In genomic region chr5:147432323-147432722, GRCh38 we compare ENCODE assay signal across 30 cellular contexts.
A peak's percentile ranks its signal among the peaks of the same experiment; 100 is the strongest.
DNase-seq lines count a peak whose midpoint lies in the region; ATAC-seq and TF ChIP-seq lines count a peak whose summit lies in the region.
"Had no signal": no experiment of that assay in that cellular context is flagged by ENCODE, and none has a peak within 500 bp of the region (broad histone marks: within the 10 kb centered on the region; RNA-seq: fewer than 3 reads in every experiment).

No MANE protein-coding gene starts in this region.

- H3K4me3 Mint-ChIP-seq in H9 = no peak overlapping the region
- H3K4me3 Mint-ChIP-seq: activated CD4-positive, alpha-beta T cell treated with anti-CD3 and anti-CD28 coated beads for 36 hours; activated naive CD8-positive, alpha-beta T cell treated with anti-CD3 and anti-CD28 coated beads for 36 hours; central memory CD8-positive, alpha-beta T cell; stimulated activated naive CD8-positive, alpha-beta T cell treated with anti-CD3 and anti-CD28 coated beads, Interleukin-15, Interleukin-2, amounts not matched to agents 100 ng/mL and 50 ng/mL, for 24 hours; T-helper 1 cell treated with Interleukin-12 subunit alpha and Interleukin-12 subunit beta and Interleukin-4 antibody, amounts not matched to agents 30 μg/mL and 1 μg/mL, for 36 hours had no signal

- no peak overlapping the region for H2BK120ac ChIP-seq in H9 (ENCODE audit: low read depth, low read length, poor library complexity, severe bottlenecking)

- H3K27ac ChIP-seq in H9 (ENCODE audit: insufficient read length, low read depth, low read length) = no peak overlapping the region
- peak overlapping the region; percentile 91 for H3K27ac ChIP-seq in mesodermal cell (ENCODE audit: low read depth, low read length, severe bottlenecking)
- H3K27ac ChIP-seq in smooth muscle cell (ENCODE audit: low read depth) = peak overlapping the region; percentile 60
- no peak overlapping the region for H3K27ac ChIP-seq in right lobe of liver
- H3K27ac ChIP-seq: BLaER1, KMS-11, upper lobe of left lung had no signal

- no peak overlapping the region for H4K91ac ChIP-seq in H9 (ENCODE audit: insufficient read length, low read depth, low read length)

- DNase-seq in H9 = no peak
- DNase-seq in amniotic epithelial cell (ENCODE audit: low read depth) = peak; percentile 68
- DNase-seq in smooth muscle cell (lab: John Stamatoyannopoulos, UW; ENCODE audit: unreplicated experiment) = no peak
- DNase-seq in epidermal melanocyte (ENCODE audit: insufficient read length, low spot score) = no peak
- DNase-seq in CD1c-positive myeloid dendritic cell (ENCODE audit: extremely low spot score) = no peak
- no peak for DNase-seq in GM19238 (ENCODE audit: insufficient read length, low spot score)
- no peak for DNase-seq in right lobe of liver
- DNase-seq: ACHN; activated CD4-positive, alpha-beta T cell treated with anti-CD3 and anti-CD28 coated beads for 36 hours; activated effector memory CD4-positive, alpha-beta T cell treated with anti-CD3 and anti-CD28 coated beads, Interleukin-2, amount 50 U/mL, for 16 hours; activated naive CD8-positive, alpha-beta T cell treated with anti-CD3 and anti-CD28 coated beads for 36 hours; activated T-cell treated with anti-CD3 and anti-CD28 coated beads, Interleukin-2, amount 50 U/mL, for 1 hour; COR-L47; dermis blood vessel endothelial cell; DMS79; GF-D8; glutamatergic neuron; MM.1S; NCI-H1417; NCI-H2081; NCI-H345; NCI-H774; RPMI8226; upper lobe of left lung had no signal

- H3K27me3 Mint-ChIP-seq in H9 (ENCODE audit: low read depth) = no peaks in the 10 kb centered on the region
- H3K27me3 Mint-ChIP-seq: activated naive CD8-positive, alpha-beta T cell treated with anti-CD3 and anti-CD28 coated beads for 36 hours had no signal

- no peaks in the 10 kb centered on the region for H3K36me3 ChIP-seq in mesodermal cell (ENCODE audit: control insufficient read depth, insufficient read depth, low read length)
- H3K36me3 ChIP-seq in smooth muscle cell (ENCODE audit: low read depth) = no peaks in the 10 kb centered on the region
- no peaks in the 10 kb centered on the region for H3K36me3 ChIP-seq in right lobe of liver
- H3K36me3 ChIP-seq: BLaER1, upper lobe of left lung had no signal

- H2BK12ac ChIP-seq in H9 (ENCODE audit: insufficient read length, low read depth, low read length) = no peak overlapping the region

- no peaks in the 10 kb centered on the region for H3K9me3 Mint-ChIP-seq in H9
- H3K9me3 Mint-ChIP-seq: activated naive CD8-positive, alpha-beta T cell treated with anti-CD3 and anti-CD28 coated beads for 36 hours; central memory CD8-positive, alpha-beta T cell; stimulated activated naive CD8-positive, alpha-beta T cell treated with anti-CD3 and anti-CD28 coated beads, Interleukin-15, Interleukin-2, amounts not matched to agents 100 ng/mL and 50 ng/mL, for 24 hours; T-helper 1 cell treated with Interleukin-12 subunit alpha and Interleukin-12 subunit beta and Interleukin-4 antibody, amounts not matched to agents 30 μg/mL and 1 μg/mL, for 36 hours had no signal

- TF ChIP-seq CTCF in H9 (conservative IDR thresholded peaks at IDR 0.05) (no peak), smooth muscle cell (IDR thresholded peaks at IDR 0.05; ENCODE audit: borderline replicate concordance, insufficient read depth, poor library complexity, severe bottlenecking) (no peak), right lobe of liver (IDR thresholded peaks at IDR 0.05) (no peak)

- no peak for ATAC-seq in right lobe of liver
- ATAC-seq: activated CD4-positive, alpha-beta T cell treated with anti-CD3 and anti-CD28 coated beads for 36 hours had no signal

- no peaks in the 10 kb centered on the region for H4K20me1 ChIP-seq in H9 (ENCODE audit: control insufficient read depth, insufficient read depth, insufficient read length)
- peaks cover 67% of the 10 kb centered on the region for H4K20me1 ChIP-seq in smooth muscle cell (ENCODE audit: low read depth)
- H4K20me1 ChIP-seq: BLaER1 had no signal

- no peak overlapping the region for H3K18ac ChIP-seq in H9 (ENCODE audit: insufficient read length, low read depth, low read length)

- no peaks in the 10 kb centered on the region for H3K23me2 ChIP-seq in H9 (ENCODE audit: insufficient read length, low read depth, low read length, poor library complexity, severe bottlenecking)

- H3K4me3 ChIP-seq in mesodermal cell (ENCODE audit: extremely low read depth, insufficient read depth, low read length, poor library complexity, severe bottlenecking) (no peak overlapping the region), smooth muscle cell (no peak overlapping the region), right lobe of liver (no peak overlapping the region)
- H3K4me3 ChIP-seq: BLaER1, upper lobe of left lung had no signal

- no peak overlapping the region for H3K56ac ChIP-seq in H9 (ENCODE audit: insufficient read length, low read depth, low read length)

- no peak overlapping the region for H2BK15ac ChIP-seq in H9 (ENCODE audit: low read depth, low read length)

- H3F3A ChIP-seq in smooth muscle cell (ENCODE audit: low read depth) = peaks cover 33% of the 10 kb centered on the region

- H2AK5ac ChIP-seq in H9 (ENCODE audit: insufficient read length, low read length) = no peak overlapping the region

- no peak overlapping the region for H2BK5ac ChIP-seq in H9 (ENCODE audit: insufficient read length, low read length)

- intact Hi-C loops in right lobe of liver (cut with DNase I) = no loop called here

- no peak overlapping the region for H4K8ac ChIP-seq in H9 (replicated peaks; ENCODE audit: insufficient read length, low read depth, low read length)

- peak overlapping the region; percentile 34 to 67 (median 59); a peak in 6 of 7 replicates for H3K27ac Mint-ChIP-seq in H9
- H3K27ac Mint-ChIP-seq: activated CD4-positive, alpha-beta T cell treated with anti-CD3 and anti-CD28 coated beads for 36 hours; activated naive CD8-positive, alpha-beta T cell treated with anti-CD3 and anti-CD28 coated beads for 36 hours; stimulated activated naive CD8-positive, alpha-beta T cell treated with anti-CD3 and anti-CD28 coated beads, Interleukin-15, Interleukin-2, amounts not matched to agents 100 ng/mL and 50 ng/mL, for 24 hours; T-helper 1 cell treated with Interleukin-12 subunit alpha and Interleukin-12 subunit beta and Interleukin-4 antibody, amounts not matched to agents 30 μg/mL and 1 μg/mL, for 36 hours had no signal

- H3K9me3 ChIP-seq in H9 (ENCODE audit: control insufficient read depth, low read depth, low read length) = no peaks in the 10 kb centered on the region
- no peaks in the 10 kb centered on the region for H3K9me3 ChIP-seq in mesodermal cell (ENCODE audit: control insufficient read depth, low read length)
- no peaks in the 10 kb centered on the region for H3K9me3 ChIP-seq in smooth muscle cell (replicated peaks; ENCODE audit: low read depth)
- no peaks in the 10 kb centered on the region for H3K9me3 ChIP-seq in right lobe of liver
- H3K9me3 ChIP-seq: BLaER1, upper lobe of left lung had no signal

- peaks cover 14 to 63% (median 40%) of the 10 kb centered on the region in 3 experiments; a peak in 6 of 7 replicates for H3K36me3 Mint-ChIP-seq in H9 (ENCODE audit: insufficient read depth in 1 of 3, low read depth in 3 of 3)
- H3K36me3 Mint-ChIP-seq: activated naive CD8-positive, alpha-beta T cell treated with anti-CD3 and anti-CD28 coated beads for 36 hours had no signal

- no peak overlapping the region for H3K9ac ChIP-seq in H9 (ENCODE audit: extremely low read depth, insufficient read length, low read length)
- no peak overlapping the region for H3K9ac ChIP-seq in smooth muscle cell (ENCODE audit: low read depth)
- H3K9ac ChIP-seq: BLaER1, KMS-11 had no signal

- no peak overlapping the region for H2BK20ac ChIP-seq in H9 (ENCODE audit: low read depth, low read length, poor library complexity, severe bottlenecking)

- peaks cover 9% of the 10 kb centered on the region for H3K79me1 ChIP-seq in H9 (ENCODE audit: insufficient read depth, low read depth, low read length, poor library complexity, severe bottlenecking)

- no peak overlapping the region for H2AFZ ChIP-seq in H9 (ENCODE audit: low read length)
- no peak overlapping the region for H2AFZ ChIP-seq in smooth muscle cell (ENCODE audit: low read depth)

- H3K27me3 ChIP-seq in H9 (ENCODE audit: insufficient read depth, low read length) = no peaks in the 10 kb centered on the region
- H3K27me3 ChIP-seq in smooth muscle cell (ENCODE audit: low read depth) = no peaks in the 10 kb centered on the region
- H3K27me3 ChIP-seq in right lobe of liver = no peaks in the 10 kb centered on the region
- H3K27me3 ChIP-seq: BLaER1, upper lobe of left lung had no signal

- no peak overlapping the region for H3K4ac ChIP-seq in H9 (ENCODE audit: low read depth, low read length)

- no peak overlapping the region for H3K23ac ChIP-seq in H9 (ENCODE audit: insufficient read length, low read depth, low read length)

- H3K79me2 ChIP-seq in H9 (ENCODE audit: insufficient read depth, low read length) (peaks cover 60% of the 10 kb centered on the region), smooth muscle cell (ENCODE audit: low read depth) (peaks cover 78% of the 10 kb centered on the region)

- no peak overlapping the region for H3T11ph ChIP-seq in H9 (ENCODE audit: low read length)

- no peak overlapping the region for H3K14ac ChIP-seq in H9 (ENCODE audit: insufficient read depth, low read length)

- H3K4me1 Mint-ChIP-seq in H9 = peaks cover 63 to 75% of the 10 kb centered on the region in 2 experiments
- H3K4me1 Mint-ChIP-seq: activated CD4-positive, alpha-beta T cell treated with anti-CD3 and anti-CD28 coated beads for 36 hours; activated naive CD8-positive, alpha-beta T cell treated with anti-CD3 and anti-CD28 coated beads for 36 hours; central memory CD8-positive, alpha-beta T cell had no signal

- H3K4me1 ChIP-seq in H9 (ENCODE audit: insufficient read depth, low read length) = peaks cover 10% of the 10 kb centered on the region; the same call in 1 of the 2 replicates
- H3K4me1 ChIP-seq in mesodermal cell (ENCODE audit: control insufficient read depth, insufficient read depth, low read length, poor library complexity, severe bottlenecking) = peaks cover 22% of the 10 kb centered on the region
- H3K4me1 ChIP-seq in smooth muscle cell (ENCODE audit: low read depth) = peaks cover 65% of the 10 kb centered on the region
- H3K4me1 ChIP-seq in right lobe of liver = no peaks in the 10 kb centered on the region

- H3K4me2 ChIP-seq in H9 (ENCODE audit: insufficient read depth, insufficient read length, low read length) (no peak overlapping the region), smooth muscle cell (peak overlapping the region; percentile 55)
- H3K4me2 ChIP-seq: BLaER1, KMS-11 had no signal

- H4K5ac ChIP-seq in H9 (ENCODE audit: insufficient read length, low read depth, low read length) = no peak overlapping the region

- no CpG with 5 or more reads among the region's 4 CpGs for WGBS in H9 (ENCODE audit: extremely low coverage, insufficient read length, low lambda C conversion rate)
- WGBS in mesodermal cell (ENCODE audit: insufficient coverage in 2 of 2), 2 experiments = 40 to 83% methylated on average over 1 of the region's 4 CpGs
- WGBS in smooth muscle cell (ENCODE audit: low lambda C conversion rate) = 3% methylated on average over 4 of the region's 4 CpGs
- WGBS in right lobe of liver (ENCODE audit: insufficient coverage, low coverage, low lambda C conversion rate, missing lambda C conversion rate) = 30% methylated on average over 4 of the region's 4 CpGs

- no peak for TF ChIP-seq POLR2A in right lobe of liver (IDR thresholded peaks at IDR 0.05)

Comparison
In these comparisons a context has a peak if more than half of its experiments do, and no peak if none do; other contexts are left out.
1. H3K27ac ChIP-seq: peak in mesodermal cell (single experiment) and smooth muscle cell (single experiment); none in H9 (single experiment) and right lobe of liver (0 of 3).